In genomic region chr5:11903121-11903613, GRCh38 we compare ENCODE assay signal across 11 cellular contexts. TPM values are rescaled to one million over a fixed set of nuclear protein-coding genes. Genes with fewer than 3 reads are reported as not detected.
DNase-seq lines count a peak whose midpoint lies in the region; ATAC-seq and TF ChIP-seq lines count a peak whose summit lies in the region.
"Had no signal": no experiment of that assay in that cellular context is flagged by ENCODE, and none has a peak within 500 bp of the region (broad histone marks: within the 10 kb centered on the region; RNA-seq: fewer than 3 reads in every experiment).

No MANE protein-coding gene starts in this region.

- no peaks in the 10 kb centered on the region for H3K36me3 Mint-ChIP-seq in osteocyte (ENCODE audit: unreplicated experiment)

- ATAC-seq in foreskin keratinocyte (peak; percentile 1), GM19455 (IDR thresholded peaks at IDR 0.05; ENCODE audit: unreplicated experiment) (no peak), GM21723 (IDR thresholded peaks at IDR 0.05; ENCODE audit: unreplicated experiment) (no peak)

- TF ChIP-seq CTCF in GM06990 (IDR thresholded peaks at IDR 0.05; ENCODE audit: insufficient read depth, low read length, poor library complexity, severe bottlenecking) (no peak), foreskin keratinocyte (conservative IDR thresholded peaks at IDR 0.05) (no peak), osteocyte (IDR thresholded peaks at IDR 0.05) (no peak)

- no peak overlapping the region for H3K27ac ChIP-seq in foreskin keratinocyte

- peaks cover 48% of the 10 kb centered on the region for H3K27me3 Mint-ChIP-seq in osteocyte (ENCODE audit: unreplicated experiment)

- H3K4me1 ChIP-seq in foreskin keratinocyte, result no peaks in the 10 kb centered on the region

- no peaks in the 10 kb centered on the region for H3K36me3 ChIP-seq in GM06990 (ENCODE audit: control insufficient read depth, insufficient read depth, low read length)

- H3K27me3 ChIP-seq in GM06990 (replicated peaks; ENCODE audit: control insufficient read depth, insufficient read depth, low read length) (no peaks in the 10 kb centered on the region), foreskin keratinocyte (peaks cover 74% of the 10 kb centered on the region)

- DNase-seq in GM06990 (ENCODE audit: extremely low read depth, insufficient read length) (peak; percentile 0), NCI-H526 (lab: John Stamatoyannopoulos, UW) (peak; percentile 61 to 69), foreskin keratinocyte (no peak), osteocyte (ENCODE audit: extremely low spot score, unreplicated experiment) (no peak), SW480 (ENCODE audit: low spot score) (no peak)
- no peak for DNase-seq in activated CD4-positive, CD25-positive, alpha-beta regulatory T cell (lab: John Stamatoyannopoulos, UW)
- DNase-seq: activated CD8-positive, alpha-beta memory T cell treated with anti-CD3 and anti-CD28 coated beads, Interleukin-2, amount 50 U/mL, for 4 hours; OCI-M1; stimulated activated naive CD4-positive, alpha-beta T cell treated with Interleukin-2 at 50 U/mL for 16 hours had no signal

- H3K27ac Mint-ChIP-seq in osteocyte (ENCODE audit: unreplicated experiment), result no peak overlapping the region

- H3K4me3 ChIP-seq in GM06990 (replicated peaks; ENCODE audit: low read depth, low read length), result no peak overlapping the region

- H3K9me3 Mint-ChIP-seq in osteocyte (ENCODE audit: unreplicated experiment), result no peaks in the 10 kb centered on the region

- H3K4me3 Mint-ChIP-seq in osteocyte (ENCODE audit: unreplicated experiment), result peak overlapping the region; percentile 60

- H3K4me1 Mint-ChIP-seq in osteocyte (ENCODE audit: unreplicated experiment), result peaks cover 9% of the 10 kb centered on the region

RNA-seq across cellular contexts. Expression of gene CTNND2, which starts 1.1 kb away (rescaled TPM):
- total RNA-seq in foreskin keratinocyte (0.17 and 0.18 TPM in 2 replicates), osteocyte (1.3 and 2.5 TPM in 2 replicates)
- 0.08 TPM in 2 replicates for polyA plus RNA-seq in foreskin keratinocyte

Comparison
In these comparisons a context has a peak if more than half of its experiments do, and no peak if none do; other contexts are left out.
1. DNase-seq: peak in GM06990 (single experiment) and NCI-H526 (2 of 2); none in foreskin keratinocyte (0 of 2), osteocyte (single experiment), SW480 (single experiment) and activated CD4-positive, CD25-positive, alpha-beta regulatory T cell (0 of 4).